8 cellular contexts compared by ENCODE assay signal in genomic region chr16:68529931-68530667, GRCh38. TPM values are rescaled to one million over a fixed set of nuclear protein-coding genes. Genes with fewer than 3 reads are reported as not detected.
A peak's percentile ranks its signal among the peaks of the same experiment; 100 is the strongest.
DNase-seq lines count a peak whose midpoint lies in the region; ATAC-seq and TF ChIP-seq lines count a peak whose summit lies in the region.

No MANE protein-coding gene starts in this region.

- H3K4me3 ChIP-seq in MG63 (peak overlapping the region; percentile 51), thoracic aorta (peak overlapping the region; percentile 98)

- in situ Hi-C loops in SK-MEL-5 (cut with HindIII; ENCODE audit: low pct_unique_long_range_greater_than_20kb, low sequenced_read_pairs), result no loop called here

- peak overlapping the region; percentile 88 for H3K4me3 Mint-ChIP-seq in activated naive CD4-positive, alpha-beta T cell treated with anti-CD3 and anti-CD28 coated beads, Interleukin-2, amount 50 U/mL, for 24 hours
- H3K4me3 Mint-ChIP-seq in glutamatergic neuron (ENCODE audit: unreplicated experiment) (peak overlapping the region; percentile 94), osteocyte (ENCODE audit: unreplicated experiment) (peak overlapping the region; percentile 83)

- no peaks in the 10 kb centered on the region for H3K27me3 Mint-ChIP-seq in activated naive CD4-positive, alpha-beta T cell treated with anti-CD3 and anti-CD28 coated beads, Interleukin-2, amount 50 U/mL, for 24 hours
- H3K27me3 Mint-ChIP-seq in glutamatergic neuron (ENCODE audit: unreplicated experiment) (peaks cover 10% of the 10 kb centered on the region), osteocyte (ENCODE audit: unreplicated experiment) (no peaks in the 10 kb centered on the region)

- no peaks in the 10 kb centered on the region for H3K9me3 Mint-ChIP-seq in activated naive CD4-positive, alpha-beta T cell treated with anti-CD3 and anti-CD28 coated beads, Interleukin-2, amount 50 U/mL, for 24 hours
- H3K9me3 Mint-ChIP-seq in glutamatergic neuron (ENCODE audit: unreplicated experiment) (peaks cover 4% of the 10 kb centered on the region), osteocyte (ENCODE audit: unreplicated experiment) (peaks cover 13% of the 10 kb centered on the region)

- ATAC-seq in GM21825 (IDR thresholded peaks at IDR 0.05; ENCODE audit: unreplicated experiment) (peak; percentile 78), thoracic aorta (ENCODE audit: insufficient number of reproducible peaks, low FRiP score, low read depth) (peak; percentile 67)

- H3K4me1 Mint-ChIP-seq in activated naive CD4-positive, alpha-beta T cell treated with anti-CD3 and anti-CD28 coated beads, Interleukin-2, amount 50 U/mL, for 24 hours, result peaks cover 22% of the 10 kb centered on the region
- H3K4me1 Mint-ChIP-seq in glutamatergic neuron (ENCODE audit: low read depth, unreplicated experiment), result no peaks in the 10 kb centered on the region
- H3K4me1 Mint-ChIP-seq in osteocyte (ENCODE audit: unreplicated experiment), result peaks cover 17% of the 10 kb centered on the region

- H3K27ac ChIP-seq in thoracic aorta, result no peak overlapping the region

- peaks cover 4 to 14% of the 10 kb centered on the region in 2 donors for H3K4me1 ChIP-seq in thoracic aorta (ENCODE audit: control insufficient read depth in 1 of 2, low read depth in 2 of 2)

- H3K27ac Mint-ChIP-seq in activated naive CD4-positive, alpha-beta T cell treated with anti-CD3 and anti-CD28 coated beads, Interleukin-2, amount 50 U/mL, for 24 hours, result peak overlapping the region; percentile 93
- peak overlapping the region; percentile 33 for H3K27ac Mint-ChIP-seq in glutamatergic neuron (ENCODE audit: unreplicated experiment)
- peak overlapping the region; percentile 77 for H3K27ac Mint-ChIP-seq in osteocyte (ENCODE audit: unreplicated experiment)

- H3K36me3 Mint-ChIP-seq in activated naive CD4-positive, alpha-beta T cell treated with anti-CD3 and anti-CD28 coated beads, Interleukin-2, amount 50 U/mL, for 24 hours, result peaks cover 7% of the 10 kb centered on the region
- H3K36me3 Mint-ChIP-seq in glutamatergic neuron (ENCODE audit: unreplicated experiment) (peaks cover 17% of the 10 kb centered on the region), osteocyte (ENCODE audit: unreplicated experiment) (peaks cover 13% of the 10 kb centered on the region)

- peak; percentile 91 for DNase-seq in DMS114 treated with DMSO at 0.1 percent for 48 hours (lab: John Stamatoyannopoulos, UW; ENCODE audit: unreplicated experiment)
- DNase-seq in MG63, result peak; percentile 57
- DNase-seq in SK-MEL-5 (ENCODE audit: low read depth, low spot score), result peak; percentile 81
- peak; percentile 82 for DNase-seq in glutamatergic neuron
- DNase-seq in osteocyte (ENCODE audit: extremely low spot score, unreplicated experiment), result peak; percentile 94
- DNase-seq in thoracic aorta (ENCODE audit: low spot score), result peak; percentile 68

- TF ChIP-seq CTCF in glutamatergic neuron (IDR thresholded peaks at IDR 0.05; ENCODE audit: partially characterized antibody, unreplicated experiment) (no peak), osteocyte (IDR thresholded peaks at IDR 0.05) (no peak), thoracic aorta (IDR thresholded peaks at IDR 0.05) (no peak)

- H3K36me3 ChIP-seq in MG63, result no peaks in the 10 kb centered on the region
- H3K36me3 ChIP-seq in thoracic aorta, result no peaks in the 10 kb centered on the region

- H3K27me3 ChIP-seq in MG63, result no peaks in the 10 kb centered on the region
- H3K27me3 ChIP-seq in thoracic aorta (replicated peaks; ENCODE audit: insufficient read depth), result no peaks in the 10 kb centered on the region

- no peaks in the 10 kb centered on the region for H3K9me3 ChIP-seq in MG63
- H3K9me3 ChIP-seq in thoracic aorta, result no peaks in the 10 kb centered on the region

RNA-seq across cellular contexts. Expression of gene ZFP90, which starts 9.0 kb away (rescaled TPM):
- total RNA-seq in MG63 (2014; rRNA removed; shearing (Covaris generic); ENCODE audit: low replicate concordance), result 2.8 and 6.3 TPM in 2 replicates
- total RNA-seq in SK-MEL-5 (2014; rRNA removed; shearing (Covaris generic)), result 9.3 and 10.0 TPM in 2 replicates
- polyA plus RNA-seq in SK-MEL-5 (2015; cell fraction: cytosol; rRNA removed), result 11.8 and 15.7 TPM in 2 replicates
- 19.8 and 25.4 TPM in 2 replicates for polyA plus RNA-seq in SK-MEL-5 (2015; cell fraction: nucleus; rRNA removed)
- total RNA-seq in glutamatergic neuron (ENCODE audit: unreplicated experiment) (87.0 TPM), osteocyte (34.8 and 36.3 TPM in 2 replicates), thoracic aorta (10 to 100 TPM; 26.6 to 29.5 TPM)

Comparison
In these comparisons a context has a peak if more than half of its experiments do, and no peak if none do; other contexts are left out.
1. H3K27ac Mint-ChIP-seq: peak in every context shown above with its lines; median percentile 93 in activated naive CD4-positive, alpha-beta T cell treated with anti-CD3 and anti-CD28 coated beads, Interleukin-2, amount 50 U/mL, for 24 hours; 77 in osteocyte; 33 in glutamatergic neuron.